Comparison of ENCODE assay signal across 16 cellular contexts in the genomic region with DNA sequence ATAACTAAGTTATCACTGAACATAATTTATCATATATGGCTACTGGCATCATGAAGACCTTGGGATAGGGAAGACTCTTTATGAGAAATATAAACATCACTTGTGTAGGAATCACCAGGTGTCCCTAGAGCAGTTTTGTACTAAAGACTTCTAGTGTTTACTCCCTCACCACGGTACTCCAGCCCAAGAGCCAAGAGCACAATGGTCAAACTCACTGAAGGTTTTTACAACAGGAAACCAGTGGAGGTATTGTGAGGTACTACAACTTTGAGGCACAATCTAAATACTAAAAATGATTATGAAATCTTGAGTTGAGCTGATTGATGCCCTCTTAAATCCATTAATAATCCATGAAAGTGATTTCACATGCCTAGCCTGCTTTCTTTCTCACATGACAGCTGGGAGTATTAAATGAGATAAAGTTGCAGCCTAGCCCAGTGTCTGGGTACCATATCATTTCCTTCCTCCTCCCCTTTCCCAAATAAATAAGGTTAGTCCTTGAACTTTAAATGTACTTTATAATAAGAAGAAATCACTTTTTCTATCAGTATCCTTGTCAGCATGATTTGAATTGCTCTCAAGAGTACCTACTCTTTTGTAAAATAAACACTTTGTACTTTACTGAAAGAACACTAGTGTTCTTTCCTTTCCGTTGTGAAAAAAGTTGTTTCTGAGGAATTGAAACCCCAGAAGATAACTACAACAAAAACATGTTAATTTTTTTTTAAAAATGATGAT. TPM values are rescaled to one million over a fixed set of nuclear protein-coding genes. Genes with fewer than 3 reads are reported as not detected.
DNase-seq lines count a peak whose midpoint lies in the region; ATAC-seq and TF ChIP-seq lines count a peak whose summit lies in the region.
"Had no signal": no experiment of that assay in that cellular context is flagged by ENCODE, and none has a peak within 500 bp of the region (broad histone marks: within the 10 kb centered on the region; RNA-seq: fewer than 3 reads in every experiment).

No MANE protein-coding gene starts in this region.

- no peaks in the 10 kb centered on the region for H3F3A ChIP-seq in PC-3 (ENCODE audit: low read length, unreplicated experiment)

- no peak overlapping the region for H2AFZ ChIP-seq in PC-3 (ENCODE audit: low read length)

- 80% methylated on average over 2 of the region's 2 CpGs for WGBS in liver

- H3K9me3 ChIP-seq in PC-3 (ENCODE audit: low read length) (no peaks in the 10 kb centered on the region), liver (ENCODE audit: control insufficient read depth in 4 of 4, low read length in 3 of 4) (no peaks in the 10 kb centered on the region)

- H3K27me3 ChIP-seq in PC-3 (ENCODE audit: low read length): no peaks in the 10 kb centered on the region
- H3K27me3 ChIP-seq in liver (ENCODE audit: control insufficient read depth in 4 of 4, insufficient read depth in 4 of 4, low read length in 3 of 4): no peaks in the 10 kb centered on the region
- H3K27me3 ChIP-seq: foreskin keratinocyte had no signal

- DNase-seq in stimulated activated naive CD8-positive, alpha-beta T cell treated with anti-CD3 and anti-CD28 coated beads, Interleukin-15, Interleukin-2, amounts not matched to agents 100 U/mL and 50 U/mL, for 24 hours: no peak
- DNase-seq in PC-3: no peak
- no peak for DNase-seq in HuH-7.5 (ENCODE audit: low spot score)
- DNase-seq in stimulated activated CD4-positive, alpha-beta T cell treated with anti-CD3 and anti-CD28 coated beads, Interleukin-4, amount 100 ng/mL, for 1 hour: no peak
- no peak for DNase-seq in UCSD-AML1 (lab: John Stamatoyannopoulos, UW; ENCODE audit: unreplicated experiment)
- DNase-seq: activated T-cell treated with anti-CD3 and anti-CD28 coated beads, Interleukin-2, amount 50 U/mL, for 1 hour; AML-193; DND-41; effector CD4-positive, alpha-beta T cell; foreskin keratinocyte; NCI-H2107 had no signal

- H4K20me1 ChIP-seq in PC-3 (ENCODE audit: low read length): no peaks in the 10 kb centered on the region

- peaks cover 65% of the 10 kb centered on the region for H3K36me3 Mint-ChIP-seq in stimulated activated naive CD8-positive, alpha-beta T cell treated with anti-CD3 and anti-CD28 coated beads, Interleukin-15, Interleukin-2, amounts not matched to agents 100 ng/mL and 50 ng/mL, for 24 hours (ENCODE audit: low read depth)

- TF ChIP-seq CTCF in PC-3 (conservative IDR thresholded peaks at IDR 0.05; ENCODE audit: low read depth, low read length) (no peak), liver (IDR thresholded peaks at IDR 0.05; ENCODE audit: low read depth, low read length, missing input control) (no peak)

- H3K9me3 Mint-ChIP-seq in stimulated activated naive CD8-positive, alpha-beta T cell treated with anti-CD3 and anti-CD28 coated beads, Interleukin-15, Interleukin-2, amounts not matched to agents 100 ng/mL and 50 ng/mL, for 24 hours: peaks cover 4% of the 10 kb centered on the region

- CTCF ChIA-PET in PC-3 (lab: Charles Lee): no interaction called here

- H3K27ac ChIP-seq in PC-3 (ENCODE audit: low read length): no peak overlapping the region
- peak overlapping the region in 1 of 2 donors; percentile 20 for H3K27ac ChIP-seq in liver (ENCODE audit: low read depth in 1 of 2, low read length in 2 of 2)
- H3K27ac ChIP-seq: foreskin keratinocyte had no signal

- H3K4me2 ChIP-seq in PC-3 (ENCODE audit: low read length): no peak overlapping the region

- TF ChIP-seq RAD21 in liver (IDR thresholded peaks at IDR 0.05): no peak

- H3K9ac ChIP-seq in PC-3 (ENCODE audit: low read length): no peak overlapping the region
- H3K9ac ChIP-seq in liver (ENCODE audit: low read depth in 1 of 2, low read length in 2 of 2): no peak overlapping the region

- peak overlapping the region; percentile 13 for H3K27ac Mint-ChIP-seq in stimulated activated naive CD8-positive, alpha-beta T cell treated with anti-CD3 and anti-CD28 coated beads, Interleukin-15, Interleukin-2, amounts not matched to agents 100 ng/mL and 50 ng/mL, for 24 hours

- POLR2A ChIA-PET in PC-3 (lab: Charles Lee; ENCODE audit: unreplicated experiment): no interaction called here

- no peaks in the 10 kb centered on the region for H3K9me2 ChIP-seq in PC-3 (replicated peaks; ENCODE audit: low read length)

- H3K4me1 Mint-ChIP-seq in stimulated activated naive CD8-positive, alpha-beta T cell treated with anti-CD3 and anti-CD28 coated beads, Interleukin-15, Interleukin-2, amounts not matched to agents 100 ng/mL and 50 ng/mL, for 24 hours (ENCODE audit: low read depth): peaks cover 59% of the 10 kb centered on the region

- H3K36me3 ChIP-seq in PC-3 (ENCODE audit: low read depth, low read length) (peaks cover 38% of the 10 kb centered on the region), liver (ENCODE audit: control insufficient read depth in 4 of 4, insufficient read depth in 3 of 4, low read depth in 1 of 4, low read length in 3 of 4) (peaks cover 3 to 19% (median 6%) of the 10 kb centered on the region in 4 donors)

- H3K4me3 ChIP-seq in PC-3 (ENCODE audit: low read length) (no peak overlapping the region), liver (ENCODE audit: low read depth in 1 of 3, low read length in 3 of 3) (no peak overlapping the region)

- H3K27me3 Mint-ChIP-seq in stimulated activated naive CD8-positive, alpha-beta T cell treated with anti-CD3 and anti-CD28 coated beads, Interleukin-15, Interleukin-2, amounts not matched to agents 100 ng/mL and 50 ng/mL, for 24 hours: no peaks in the 10 kb centered on the region

- intact Hi-C loops in PC-3 (cut with micrococcal nuclease): loop anchor here (10.0 kb wide), 1 partner anchor 642 kb away; no protein-coding TSS in a partner anchor

- H3K4me3 Mint-ChIP-seq in stimulated activated naive CD8-positive, alpha-beta T cell treated with anti-CD3 and anti-CD28 coated beads, Interleukin-15, Interleukin-2, amounts not matched to agents 100 ng/mL and 50 ng/mL, for 24 hours: no peak overlapping the region

- no peaks in the 10 kb centered on the region for H3K4me1 ChIP-seq in PC-3 (ENCODE audit: insufficient read depth, low read length)
- H3K4me1 ChIP-seq in liver (ENCODE audit: control insufficient read depth in 4 of 4, insufficient read depth in 4 of 4, low read length in 3 of 4): no peaks in the 10 kb centered on the region
- H3K4me1 ChIP-seq: foreskin keratinocyte had no signal

- H3K79me2 ChIP-seq in PC-3 (ENCODE audit: low read length): no peaks in the 10 kb centered on the region

- no peak for ATAC-seq in stimulated activated naive CD8-positive, alpha-beta T cell treated with anti-CD3 and anti-CD28 coated beads, Interleukin-15, Interleukin-2, amounts not matched to agents 100 U/mL and 50 U/mL, for 24 hours
- ATAC-seq in PC-3 (no peak), HG03097 (IDR thresholded peaks at IDR 0.05; ENCODE audit: low FRiP score, unreplicated experiment) (no peak)
- ATAC-seq: activated CD4-positive, CD25-positive, alpha-beta regulatory T cell treated with anti-CD3 and anti-CD28 coated beads, Interleukin-2, amount 50 U/mL, for 24 hours; foreskin keratinocyte had no signal

- TSS peak; percentile 50 for BruUV-seq in PC-3 (replicated peaks; lab: Mats Ljungman, UMichigan)

TF ChIP-seq in liver, 16 proteins besides CTCF, POLR2A, EP300 and RAD21:
- TF ChIP-seq SP1 (IDR thresholded peaks at IDR 0.05) (peak; percentile 16), JUND (IDR thresholded peaks at IDR 0.05) (no peak)

RNA-seq across cellular contexts. Expression of a gene that starts 26.5 kb away (rescaled TPM):
- 194 and 233 TPM in 2 replicates for total RNA-seq in PC-3 (2014; rRNA removed)
- 100 to 1,000 TPM in 1 of 2 donors, 10 to 100 TPM in 1; 59.2 to 108 TPM for total RNA-seq in liver
- polyA plus RNA-seq in liver: 10 to 100 TPM; 50.5 to 85.8 TPM

RNA-seq across cellular contexts. Expression of a gene that starts 36.7 kb away (rescaled TPM):
- total RNA-seq in PC-3 (2014; rRNA removed) (4.3 and 5.5 TPM in 2 replicates), liver (10 to 100 TPM in 1 of 2 donors, 1 to 10 TPM in 1; 5.4 to 12.4 TPM)
- polyA plus RNA-seq in liver: 1 to 10 TPM; 2.0 to 6.0 TPM

RNA-seq across cellular contexts. Expression of a gene that starts 38.7 kb away (rescaled TPM):
- total RNA-seq in PC-3 (2014; rRNA removed): 0.06 and 0.15 TPM in 2 replicates
- under 1 TPM; under 0.01 to 0.05 TPM for total RNA-seq in liver
- not detected for polyA plus RNA-seq in liver
- total RNA-seq: H1 had no signal
- polyA plus RNA-seq: foreskin keratinocyte had no signal
